In the genomic region with DNA sequence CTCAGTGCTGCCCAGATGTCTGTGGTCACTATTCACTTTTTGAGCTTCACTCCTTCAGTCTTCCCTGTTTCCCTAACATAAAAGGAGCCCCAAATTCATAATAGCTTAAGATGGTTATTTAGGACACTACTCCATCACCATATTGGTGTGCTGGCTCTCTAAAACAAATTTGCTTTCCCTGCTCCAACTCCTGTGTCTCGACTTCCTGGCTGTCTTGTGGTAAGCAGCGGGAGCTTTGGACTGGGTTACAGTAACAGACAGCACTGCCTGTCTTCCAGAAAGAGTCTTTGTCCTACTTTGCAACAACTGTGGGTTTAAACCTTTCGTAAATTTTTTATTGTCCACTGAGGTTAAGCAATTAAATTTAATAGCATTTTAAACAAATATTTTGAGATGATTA, we compare ENCODE assay signal across 16 cellular contexts.
A peak's percentile ranks its signal among the peaks of the same experiment; 100 is the strongest.
DNase-seq lines count a peak whose midpoint lies in the region; ATAC-seq, FAIRE-seq and TF ChIP-seq lines count a peak whose summit lies in the region.
"Had no signal": no experiment of that assay in that cellular context is flagged by ENCODE, and none has a peak within 500 bp of the region (broad histone marks: within the 10 kb centered on the region; RNA-seq: fewer than 3 reads in every experiment).

No MANE protein-coding gene starts in this region.

- H4K20me1 ChIP-seq in Karpas-422 (ENCODE audit: insufficient read depth, low read depth, low read length) (no peaks in the 10 kb centered on the region), H1 (replicated peaks in 1 of 2; ENCODE audit: control insufficient read depth in 1 of 2, insufficient read depth in 2 of 2, low read length in 2 of 2) (no peaks in the 10 kb centered on the region)
- H4K20me1 ChIP-seq: BLaER1 had no signal

- CTCF ChIA-PET in H1 (lab: Charles Lee; ENCODE audit: partially characterized antibody), result no interaction called here

- no peaks in the 10 kb centered on the region for H3K27me3 Mint-ChIP-seq in T-helper 2 cell treated with Interferon-gamma antibody and Interleukin-4, amounts not matched to agents 5 μg/mL and 100 μg/mL, for 36 hours (ENCODE audit: low read depth)
- H3K27me3 Mint-ChIP-seq: CD8-positive, alpha-beta memory T cell had no signal

- no peaks in the 10 kb centered on the region for H3K4me1 ChIP-seq in Karpas-422 (ENCODE audit: low read length)
- H3K4me1 ChIP-seq in SJCRH30, result no peaks in the 10 kb centered on the region; the same call in 1 of the 2 replicates
- no peaks in the 10 kb centered on the region for H3K4me1 ChIP-seq in H1 (replicated peaks in 1 of 4; ENCODE audit: control insufficient read depth in 3 of 4, insufficient read depth in 4 of 4, low read length in 3 of 4)
- H3K4me1 ChIP-seq: BLaER1 had no signal

- no peak for DNase-seq in Karpas-422
- DNase-seq in SJCRH30, result peak; percentile 22 to 56
- DNase-seq in H1 (ENCODE audit: low read depth in 1 of 2, low spot score in 2 of 2), result no peak
- no peak for DNase-seq in T-helper 2 cell treated with Interferon-gamma antibody and Interleukin-4, amounts not matched to agents 5 μg/mL and 100 μg/mL, for 36 hours (ENCODE audit: low spot score)
- no peak for DNase-seq in GOT3 (lab: John Stamatoyannopoulos, UW)
- DNase-seq in GM20000 (ENCODE audit: low spot score), result no peak
- DNase-seq: CD8-positive, alpha-beta memory T cell; EL; HFFc6; KG1; MM.1S; NCI-H1105 treated with DMSO at 0.1 percent for 48 hours; NCI-H187 treated with DMSO at 0.1 percent for 48 hours; SIG-M5 had no signal

- H3K4ac ChIP-seq in H1 (replicated peaks; ENCODE audit: insufficient read length, low read depth, low read length), result no peak overlapping the region

- POLR2A ChIA-PET in H1 (lab: Charles Lee; ENCODE audit: partially characterized antibody), result no interaction called here

- H3K9me3 Mint-ChIP-seq in T-helper 2 cell treated with Interferon-gamma antibody and Interleukin-4, amounts not matched to agents 5 μg/mL and 100 μg/mL, for 36 hours, result peaks cover 46% of the 10 kb centered on the region

- no peaks in the 10 kb centered on the region for H3K79me2 ChIP-seq in Karpas-422 (ENCODE audit: low read length)
- no peaks in the 10 kb centered on the region for H3K79me2 ChIP-seq in H1 (ENCODE audit: control insufficient read depth in 1 of 2, insufficient read depth in 2 of 2, low read length in 2 of 2)

- no peaks in the 10 kb centered on the region for H3K9me2 ChIP-seq in Karpas-422 (replicated peaks; ENCODE audit: insufficient read depth, low read length)

- H3K27ac ChIP-seq in Karpas-422 (ENCODE audit: low read length) (no peak overlapping the region), SJCRH30 (peak overlapping the region; percentile 34), H1 (ENCODE audit: low read depth, low read length) (no peak overlapping the region)
- H3K27ac ChIP-seq: BLaER1 had no signal

- no peak for TF ChIP-seq RAD21 in H1 (IDR thresholded peaks at IDR 0.05 in 1 of 2, conservative IDR thresholded peaks at IDR 0.05 in 1 of 2; ENCODE audit: low read depth in 2 of 2, low read length in 2 of 2)

- H3K14ac ChIP-seq in H1 (ENCODE audit: insufficient read length), result no peak overlapping the region

- H3K23me2 ChIP-seq in H1 (ENCODE audit: low read depth, low read length), result no peaks in the 10 kb centered on the region

- no peak overlapping the region for H3K27ac Mint-ChIP-seq in T-helper 2 cell treated with Interferon-gamma antibody and Interleukin-4, amounts not matched to agents 5 μg/mL and 100 μg/mL, for 36 hours
- H3K27ac Mint-ChIP-seq: CD8-positive, alpha-beta memory T cell; HFFc6 had no signal

- H3K4me3 ChIP-seq in Karpas-422 (ENCODE audit: low read length), result no peak overlapping the region
- H3K4me3 ChIP-seq in SJCRH30, result no peak overlapping the region
- H3K4me3 ChIP-seq in H1 (ENCODE audit: extremely low read depth in 1 of 4, insufficient read depth in 2 of 4, low read depth in 3 of 4, low read length in 4 of 4), result no peak overlapping the region
- H3K4me3 ChIP-seq: BLaER1 had no signal

- H3K36me3 Mint-ChIP-seq in T-helper 2 cell treated with Interferon-gamma antibody and Interleukin-4, amounts not matched to agents 5 μg/mL and 100 μg/mL, for 36 hours (ENCODE audit: low read depth), result peaks cover 2% of the 10 kb centered on the region
- H3K36me3 Mint-ChIP-seq: CD8-positive, alpha-beta memory T cell had no signal

- H2BK5ac ChIP-seq in H1 (ENCODE audit: low read depth, low read length), result no peak overlapping the region

- no peak overlapping the region for H2BK15ac ChIP-seq in H1 (ENCODE audit: low read length)

- H3K9ac ChIP-seq in Karpas-422 (ENCODE audit: low read length) (no peak overlapping the region), H1 (replicated peaks in 1 of 4; ENCODE audit: extremely low read depth in 1 of 4, low read depth in 3 of 4, low read length in 3 of 4) (no peak overlapping the region)
- H3K9ac ChIP-seq: BLaER1 had no signal

- H4K8ac ChIP-seq in H1 (ENCODE audit: extremely low read depth, insufficient read depth, low read length), result no peak overlapping the region

- H2BK12ac ChIP-seq in H1 (ENCODE audit: low read depth, low read length), result no peak overlapping the region

- H3K4me2 ChIP-seq in Karpas-422 (ENCODE audit: low read depth, low read length, poor library complexity, severe bottlenecking) (no peak overlapping the region), H1 (ENCODE audit: insufficient read depth in 1 of 2, low read depth in 2 of 2, low read length in 2 of 2) (no peak overlapping the region)
- H3K4me2 ChIP-seq: BLaER1 had no signal

- no peak for ATAC-seq in GM21529 (IDR thresholded peaks at IDR 0.05; ENCODE audit: unreplicated experiment)

- TF ChIP-seq CTCF in H1 (IDR thresholded peaks at IDR 0.05; ENCODE audit: control extremely low read depth in 1 of 3, insufficient read depth in 1 of 3, low read depth in 1 of 3, low read length in 3 of 3) (no peak), GM20000 (IDR thresholded peaks at IDR 0.05; ENCODE audit: extremely low read depth, missing control alignments) (no peak)

- H2BK20ac ChIP-seq in H1 (ENCODE audit: low read length), result no peak overlapping the region

- peaks cover 5% of the 10 kb centered on the region for H3K9me3 ChIP-seq in Karpas-422 (ENCODE audit: low read length)
- no peaks in the 10 kb centered on the region for H3K9me3 ChIP-seq in SJCRH30 (replicated peaks)
- H3K9me3 ChIP-seq in H1 (ENCODE audit: insufficient read depth in 2 of 2, low read depth in 1 of 2, low read length in 1 of 2), result 0 out of 4 replicates have a peak, but pooled peaks cover 0 to 2% of the 10 kb centered on the region in 2 experiments
- H3K9me3 ChIP-seq: BLaER1 had no signal

- TF ChIP-seq EP300 in H1 (IDR thresholded peaks at IDR 0.05; ENCODE audit: borderline replicate concordance in 1 of 2, low read depth in 2 of 2, low read length in 2 of 2), result no peak

- no peak overlapping the region for H2AK5ac ChIP-seq in H1 (ENCODE audit: low read depth, low read length)

- H2AFZ ChIP-seq in Karpas-422 (ENCODE audit: low read length) (peak overlapping the region; percentile 88), H1 (ENCODE audit: low read length) (peak overlapping the region; percentile 27)

- H3K18ac ChIP-seq in H1 (ENCODE audit: extremely low read depth, low read length), result no peak overlapping the region

- H3K79me1 ChIP-seq in H1 (ENCODE audit: low read depth, low read length), result no peaks in the 10 kb centered on the region

- no peaks in the 10 kb centered on the region for H3K27me3 ChIP-seq in Karpas-422 (ENCODE audit: low read length)
- no peaks in the 10 kb centered on the region for H3K27me3 ChIP-seq in SJCRH30
- no peaks in the 10 kb centered on the region for H3K27me3 ChIP-seq in H1 (replicated peaks in 1 of 4; ENCODE audit: control insufficient read depth in 3 of 4, extremely low read depth in 1 of 4, insufficient read depth in 3 of 4, low read length in 3 of 4)
- H3K27me3 ChIP-seq: BLaER1 had no signal

- no peak overlapping the region for H4K5ac ChIP-seq in H1 (ENCODE audit: insufficient read length, low read depth, low read length)

- TF ChIP-seq POLR2A in H1 (IDR thresholded peaks at IDR 0.05; ENCODE audit: control extremely low read depth in 1 of 2, low read depth in 2 of 2, low read length in 2 of 2), result no peak

- H3K4me1 Mint-ChIP-seq in T-helper 2 cell treated with Interferon-gamma antibody and Interleukin-4, amounts not matched to agents 5 μg/mL and 100 μg/mL, for 36 hours (ENCODE audit: low read depth), result no peaks in the 10 kb centered on the region
- H3K4me1 Mint-ChIP-seq: CD8-positive, alpha-beta memory T cell had no signal

- H4K91ac ChIP-seq in H1 (replicated peaks; ENCODE audit: insufficient read length, low read length), result no peak overlapping the region

- FAIRE-seq in H1 (lab: Jason Lieb, UNC), result no peak

- no peaks in the 10 kb centered on the region for H3K36me3 ChIP-seq in Karpas-422 (ENCODE audit: insufficient read depth, low read length)
- H3K36me3 ChIP-seq in SJCRH30, result no peaks in the 10 kb centered on the region
- no peaks in the 10 kb centered on the region for H3K36me3 ChIP-seq in H1 (ENCODE audit: control insufficient read depth in 2 of 4, insufficient read depth in 4 of 4, low read length in 3 of 4)
- H3K36me3 ChIP-seq: BLaER1 had no signal

- no peak overlapping the region for H2BK120ac ChIP-seq in H1 (replicated peaks; ENCODE audit: low read depth, low read length)

- WGBS in H1 (ENCODE audit: extremely low coverage in 1 of 2, insufficient coverage in 1 of 2, insufficient read length in 1 of 2, insufficient replicate concordance in 2 of 2, low coverage in 1 of 2, low lambda C conversion rate in 2 of 2, missing lambda C conversion rate in 1 of 2), 2 experiments, result 62% methylated on average over 3 of the region's 3 CpGs; no CpG with 5 or more reads in 1 of the 2 experiments

- H3K23ac ChIP-seq in H1 (ENCODE audit: insufficient read length), result no peak overlapping the region

- H3K4me3 Mint-ChIP-seq in T-helper 2 cell treated with Interferon-gamma antibody and Interleukin-4, amounts not matched to agents 5 μg/mL and 100 μg/mL, for 36 hours, result no peak overlapping the region
- H3K4me3 Mint-ChIP-seq: CD8-positive, alpha-beta memory T cell; HFFc6 had no signal

- H3K56ac ChIP-seq in H1 (replicated peaks; ENCODE audit: insufficient read length, low read depth, low read length), result no peak overlapping the region

TF ChIP-seq in H1, 55 proteins besides CTCF, POLR2A, EP300 and RAD21:
- no peak for TF ChIP-seq MAFK (IDR thresholded peaks at IDR 0.05; ENCODE audit: low read depth, low read length)
- TF ChIP-seq SIN3A (conservative IDR thresholded peaks at IDR 0.05 in 1 of 2, IDR thresholded peaks at IDR 0.05 in 1 of 2; ENCODE audit: low read depth in 1 of 2, low read length in 2 of 2), result no peak
- TF ChIP-seq EGR1 (IDR thresholded peaks at IDR 0.05; ENCODE audit: borderline replicate concordance, low read depth, low read length), result no peak
- TF ChIP-seq CREB1 (IDR thresholded peaks at IDR 0.05), result no peak
- TF ChIP-seq SIX5 (IDR thresholded peaks at IDR 0.05; ENCODE audit: low read depth, low read length), result no peak
- no peak for TF ChIP-seq CTBP2 (IDR thresholded peaks at IDR 0.05; ENCODE audit: borderline replicate concordance, insufficient read depth, insufficient read length, low read length)
- no peak for TF ChIP-seq CHD1 (IDR thresholded peaks at IDR 0.05; ENCODE audit: low read depth, low read length)
- TF ChIP-seq TAF1 (IDR thresholded peaks at IDR 0.05; ENCODE audit: low read depth, low read length), result no peak

Comparison
In these comparisons a context has a peak if more than half of its experiments do, and no peak if none do; other contexts are left out.
1. DNase-seq: peak in SJCRH30 (2 of 2); none in Karpas-422 (single experiment), H1 (0 of 2), T-helper 2 cell treated with Interferon-gamma antibody and Interleukin-4, amounts not matched to agents 5 μg/mL and 100 μg/mL, for 36 hours (single experiment), GOT3 (single experiment) and GM20000 (single experiment).